20 cellular contexts compared by ENCODE assay signal in genomic region chr2:40147360-40147759, GRCh38.
A peak's percentile ranks its signal among the peaks of the same experiment; 100 is the strongest.
DNase-seq lines count a peak whose midpoint lies in the region; ATAC-seq, FAIRE-seq and TF ChIP-seq lines count a peak whose summit lies in the region.
"Had no signal": no experiment of that assay in that cellular context is flagged by ENCODE, and none has a peak within 500 bp of the region (broad histone marks: within the 10 kb centered on the region; RNA-seq: fewer than 3 reads in every experiment).

No MANE protein-coding gene starts in this region.

- H2BK15ac ChIP-seq in H1 (ENCODE audit: low read length): no peak overlapping the region

- H3K9me3 ChIP-seq in H1 (ENCODE audit: insufficient read depth in 2 of 2, low read depth in 1 of 2, low read length in 1 of 2): no peaks in the 10 kb centered on the region
- H3K9me3 ChIP-seq: BE2C, HAP-1, Peyer's patch, SK-N-SH had no signal

- no peaks in the 10 kb centered on the region for H3K36me3 ChIP-seq in H1 (ENCODE audit: control insufficient read depth in 2 of 4, insufficient read depth in 4 of 4, low read length in 3 of 4)
- H3K36me3 ChIP-seq: BE2C, HAP-1, Peyer's patch had no signal

- H3K4me1 Mint-ChIP-seq in stimulated activated effector memory CD8-positive, alpha-beta T cell treated with anti-CD3 and anti-CD28 coated beads, Interleukin-12 subunit alpha, Interleukin-12 subunit beta, amount 100 ng/mL, for 72 hours: no peaks in the 10 kb centered on the region

- H3K14ac ChIP-seq in H1 (ENCODE audit: insufficient read length): no peak overlapping the region

- H2BK12ac ChIP-seq in H1 (ENCODE audit: low read depth, low read length): no peak overlapping the region

- peaks cover 4 to 18% (median 10%) of the 10 kb centered on the region in 4 experiments; a peak in 5 of 7 replicates for H3K4me1 ChIP-seq in H1 (replicated peaks in 1 of 4; ENCODE audit: control insufficient read depth in 3 of 4, insufficient read depth in 4 of 4, low read length in 3 of 4)
- H3K4me1 ChIP-seq: BE2C, HAP-1, Peyer's patch had no signal

- peak; percentile 62 for ATAC-seq in left ventricle myocardium superior
- no peak for ATAC-seq in left cardiac atrium
- no peak for ATAC-seq in HG02870 (IDR thresholded peaks at IDR 0.05; ENCODE audit: unreplicated experiment)
- ATAC-seq in stimulated activated effector memory CD8-positive, alpha-beta T cell treated with anti-CD3 and anti-CD28 coated beads, Interleukin-12 subunit alpha, Interleukin-12 subunit beta, amount 100 ng/mL, for 72 hours: no peak

- TF ChIP-seq POLR2A in H1 (IDR thresholded peaks at IDR 0.05; ENCODE audit: control extremely low read depth in 1 of 2, low read depth in 2 of 2, low read length in 2 of 2): no peak

- DNase-seq in DMS 273 (lab: John Stamatoyannopoulos, UW; ENCODE audit: unreplicated experiment) (peak; percentile 14), DMS 273 treated with DMSO at 0.1 percent for 48 hours (lab: John Stamatoyannopoulos, UW) (no peak), left ventricle myocardium superior (no peak), left cardiac atrium (no peak), H1 (ENCODE audit: low read depth in 1 of 2, low spot score in 2 of 2) (no peak), UCSD-AML1 (lab: John Stamatoyannopoulos, UW; ENCODE audit: unreplicated experiment) (no peak)
- DNase-seq in stimulated activated effector memory CD8-positive, alpha-beta T cell treated with anti-CD3 and anti-CD28 coated beads, Interleukin-12 subunit alpha, Interleukin-12 subunit beta, amount 100 ng/mL, for 72 hours (ENCODE audit: low spot score in 2 of 2): no peak
- DNase-seq: BE2C; CD4-positive, alpha-beta T cell; NCI-H1694; NCI-H226; NCI-H774; Peyer's patch; SHP77; SK-N-SH had no signal

- no peaks in the 10 kb centered on the region for H3K36me3 Mint-ChIP-seq in stimulated activated effector memory CD8-positive, alpha-beta T cell treated with anti-CD3 and anti-CD28 coated beads, Interleukin-12 subunit alpha, Interleukin-12 subunit beta, amount 100 ng/mL, for 72 hours

- no peak overlapping the region for H3K4me3 Mint-ChIP-seq in stimulated activated effector memory CD8-positive, alpha-beta T cell treated with anti-CD3 and anti-CD28 coated beads, Interleukin-12 subunit alpha, Interleukin-12 subunit beta, amount 100 ng/mL, for 72 hours
- H3K4me3 Mint-ChIP-seq: CD4-positive, alpha-beta T cell had no signal

- CTCF ChIA-PET in H1 (lab: Charles Lee; ENCODE audit: partially characterized antibody): interaction anchor here (0.8 to 1.0 kb wide), 2 partner anchors 16 to 97 kb away, joined by 3 to 5 read pairs; no protein-coding TSS in a partner anchor

- no peak overlapping the region for H3K4ac ChIP-seq in H1 (replicated peaks; ENCODE audit: insufficient read length, low read depth, low read length)

- TF ChIP-seq CTCF in H1 (IDR thresholded peaks at IDR 0.05; ENCODE audit: control extremely low read depth in 1 of 3, insufficient read depth in 1 of 3, low read depth in 1 of 3, low read length in 3 of 3): no peak

- H2BK5ac ChIP-seq in H1 (ENCODE audit: low read depth, low read length): no peak overlapping the region

- no peak overlapping the region for H3K27ac ChIP-seq in H1 (ENCODE audit: low read depth, low read length)
- H3K27ac ChIP-seq: 22Rv1, HL-60, Peyer's patch had no signal

- H3K23ac ChIP-seq in H1 (ENCODE audit: insufficient read length): no peak overlapping the region

- no peak overlapping the region for H3K56ac ChIP-seq in H1 (replicated peaks; ENCODE audit: insufficient read length, low read depth, low read length)

- H3K9me3 Mint-ChIP-seq in stimulated activated effector memory CD8-positive, alpha-beta T cell treated with anti-CD3 and anti-CD28 coated beads, Interleukin-12 subunit alpha, Interleukin-12 subunit beta, amount 100 ng/mL, for 72 hours: peaks cover 6% of the 10 kb centered on the region
- H3K9me3 Mint-ChIP-seq: CD4-positive, alpha-beta T cell had no signal

- no peak overlapping the region for H3K9ac ChIP-seq in H1 (replicated peaks in 1 of 4; ENCODE audit: extremely low read depth in 1 of 4, low read depth in 3 of 4, low read length in 3 of 4)
- H3K9ac ChIP-seq: SK-N-SH had no signal

- no peaks in the 10 kb centered on the region; the same call in 1 of the 2 replicates for H3K23me2 ChIP-seq in H1 (ENCODE audit: low read depth, low read length)

- H3K27ac Mint-ChIP-seq in stimulated activated effector memory CD8-positive, alpha-beta T cell treated with anti-CD3 and anti-CD28 coated beads, Interleukin-12 subunit alpha, Interleukin-12 subunit beta, amount 100 ng/mL, for 72 hours: no peak overlapping the region
- H3K27ac Mint-ChIP-seq: CD4-positive, alpha-beta T cell had no signal

- no peak for TF ChIP-seq RAD21 in H1 (IDR thresholded peaks at IDR 0.05 in 1 of 2, conservative IDR thresholded peaks at IDR 0.05 in 1 of 2; ENCODE audit: low read depth in 2 of 2, low read length in 2 of 2)

- H3K4me2 ChIP-seq in H1 (ENCODE audit: insufficient read depth in 1 of 2, low read depth in 2 of 2, low read length in 2 of 2): no peak overlapping the region; a peak in 1 of 4 replicates
- H3K4me2 ChIP-seq: SK-N-SH had no signal

- no peak for FAIRE-seq in H1 (lab: Jason Lieb, UNC)
- FAIRE-seq: HTR-8/SVneo had no signal

- no peak overlapping the region for H2BK120ac ChIP-seq in H1 (replicated peaks; ENCODE audit: low read depth, low read length)

- H3K79me1 ChIP-seq in H1 (ENCODE audit: low read depth, low read length): no peaks in the 10 kb centered on the region

- no peaks in the 10 kb centered on the region for H3K79me2 ChIP-seq in H1 (ENCODE audit: control insufficient read depth in 1 of 2, insufficient read depth in 2 of 2, low read length in 2 of 2)

- no peak for TF ChIP-seq EP300 in H1 (IDR thresholded peaks at IDR 0.05; ENCODE audit: borderline replicate concordance in 1 of 2, low read depth in 2 of 2, low read length in 2 of 2)

- no peak overlapping the region for H2AK5ac ChIP-seq in H1 (ENCODE audit: low read depth, low read length)

- H2AFZ ChIP-seq in H1 (ENCODE audit: low read length): no peak overlapping the region

- H3K4me3 ChIP-seq in H1 (ENCODE audit: extremely low read depth in 1 of 4, insufficient read depth in 2 of 4, low read depth in 3 of 4, low read length in 4 of 4): no peak overlapping the region
- H3K4me3 ChIP-seq: HAP-1, Peyer's patch had no signal

- intact Hi-C loops in left ventricle myocardium superior (cut with micrococcal nuclease) (no loop called here), left cardiac atrium (cut with DNase I) (no loop called here)

- no peaks in the 10 kb centered on the region for H4K20me1 ChIP-seq in H1 (replicated peaks in 1 of 2; ENCODE audit: control insufficient read depth in 1 of 2, insufficient read depth in 2 of 2, low read length in 2 of 2)

- H2BK20ac ChIP-seq in H1 (ENCODE audit: low read length): no peak overlapping the region

- 53% methylated on average over 2 of the region's 2 CpGs; no CpG with 5 or more reads in 1 of the 2 experiments for WGBS in H1 (ENCODE audit: extremely low coverage in 1 of 2, insufficient coverage in 1 of 2, insufficient read length in 1 of 2, insufficient replicate concordance in 2 of 2, low coverage in 1 of 2, low lambda C conversion rate in 2 of 2, missing lambda C conversion rate in 1 of 2), 2 experiments

- no peak overlapping the region for H4K5ac ChIP-seq in H1 (ENCODE audit: insufficient read length, low read depth, low read length)

- no peak overlapping the region for H4K8ac ChIP-seq in H1 (ENCODE audit: extremely low read depth, insufficient read depth, low read length)

- H4K91ac ChIP-seq in H1 (replicated peaks; ENCODE audit: insufficient read length, low read length): no peak overlapping the region

- no peaks in the 10 kb centered on the region for H3K27me3 ChIP-seq in H1 (replicated peaks in 1 of 4; ENCODE audit: control insufficient read depth in 3 of 4, extremely low read depth in 1 of 4, insufficient read depth in 3 of 4, low read length in 3 of 4)
- H3K27me3 ChIP-seq: BE2C, Peyer's patch had no signal

- POLR2A ChIA-PET in H1 (lab: Charles Lee; ENCODE audit: partially characterized antibody): no interaction called here

- no peak overlapping the region for H3K18ac ChIP-seq in H1 (ENCODE audit: extremely low read depth, low read length)

TF ChIP-seq in H1, 55 proteins besides CTCF, POLR2A, EP300 and RAD21:
- no peak for TF ChIP-seq HDAC2 (IDR thresholded peaks at IDR 0.05; ENCODE audit: borderline replicate concordance in 1 of 2, low read depth in 2 of 2, low read length in 2 of 2)
- TF ChIP-seq BACH1 (IDR thresholded peaks at IDR 0.05; ENCODE audit: low read length): no peak
- peak; percentile 48; the same call in 1 of the 2 replicates for TF ChIP-seq RFX5 (IDR thresholded peaks at IDR 0.05; ENCODE audit: borderline replicate concordance, low read depth, low read length)
- TF ChIP-seq NANOG (IDR thresholded peaks at IDR 0.05; ENCODE audit: insufficient read depth, low read depth, low read length, poor library complexity, severe bottlenecking): peak; percentile 53
- TF ChIP-seq SP2 (IDR thresholded peaks at IDR 0.05; ENCODE audit: low read length): no peak
TF ChIP-seq in H1: peak in this region for 2.
